In the genomic region with DNA sequence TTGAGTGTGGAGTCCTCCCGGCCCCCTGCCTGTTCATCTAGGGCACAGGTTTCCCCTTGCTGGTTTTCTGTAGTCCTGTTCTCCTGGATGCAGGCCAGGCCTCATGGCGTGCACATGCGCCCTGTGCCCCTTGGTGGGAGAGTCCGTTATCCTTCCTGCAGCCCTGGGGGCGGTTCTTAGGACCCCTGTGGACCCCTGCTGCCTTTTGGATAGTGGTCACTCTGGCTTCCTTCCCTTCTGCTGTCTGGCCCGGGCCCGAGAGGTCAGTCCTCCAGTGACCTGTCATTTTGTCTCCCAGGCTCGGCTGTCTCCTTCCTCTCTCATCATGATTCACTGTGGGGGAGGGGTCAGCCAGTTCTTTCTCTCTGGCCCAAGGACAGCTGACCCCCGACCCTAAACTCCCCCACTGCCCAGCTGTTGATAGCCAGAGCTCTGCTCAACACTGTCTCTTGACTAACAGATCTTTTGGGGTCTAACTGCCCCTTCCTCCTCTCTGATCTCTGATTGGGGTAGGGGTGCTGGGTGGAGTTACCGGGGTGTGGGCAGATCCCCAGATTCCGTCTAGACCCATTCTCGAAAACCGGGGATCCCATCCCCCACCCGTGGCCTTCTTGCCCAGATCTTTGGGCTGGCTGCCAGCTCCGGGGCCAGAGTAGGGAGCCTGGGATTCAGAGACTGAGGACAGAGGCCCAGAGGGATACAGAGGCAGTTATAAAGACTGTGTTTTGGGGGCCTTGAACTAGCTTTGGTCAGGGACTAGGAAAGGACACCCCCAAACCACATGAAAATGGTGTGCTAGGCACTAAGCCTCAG, we compare ENCODE assay signal across 12 cellular contexts. TPM values are rescaled to one million over a fixed set of nuclear protein-coding genes. Genes with fewer than 3 reads are reported as not detected.
DNase-seq lines count a peak whose midpoint lies in the region; ATAC-seq, FAIRE-seq and TF ChIP-seq lines count a peak whose summit lies in the region.
"Had no signal": no experiment of that assay in that cellular context is flagged by ENCODE, and none has a peak within 500 bp of the region (broad histone marks: within the 10 kb centered on the region; RNA-seq: fewer than 3 reads in every experiment).

No MANE protein-coding gene starts in this region.

- no peak for DNase-seq in activated CD4-positive, alpha-beta T cell treated with anti-CD3 and anti-CD28 coated beads for 36 hours
- no peak for DNase-seq in activated CD4-positive, alpha-beta T cell treated with anti-CD3 and anti-CD28 coated beads, Interleukin-2, amount 10 ng/mL, durations not matched to agents 7 days and 5 days
- DNase-seq in caudate nucleus (lab: John Stamatoyannopoulos, UW) = no peak
- peak in 1 of 3 donors; percentile 49 for DNase-seq in right lobe of liver
- DNase-seq in stomach = no peak
- DNase-seq in RCC 7860 (ENCODE audit: low spot score) = no peak
- DNase-seq in stimulated activated CD4-positive, alpha-beta T cell treated with anti-CD3 and anti-CD28 coated beads, Interleukin-12 subunit alpha, Interleukin-12 subunit beta, amount 100 ng/mL, for 4 hours = no peak
- DNase-seq: NCI-H2081 had no signal

- no peaks in the 10 kb centered on the region for H3K9me3 ChIP-seq in right lobe of liver
- no peaks in the 10 kb centered on the region for H3K9me3 ChIP-seq in stomach
- H3K9me3 ChIP-seq: A549 had no signal

- intact Hi-C loops in activated CD4-positive, alpha-beta T cell treated with anti-CD3 and anti-CD28 coated beads for 36 hours (cut with DNase I, micrococcal nuclease) = no loop called here
- intact Hi-C loops in right lobe of liver (cut with DNase I) = loop anchor here in 1 of 2 donors (5.0 kb wide), 1 partner anchor 398 kb away; no protein-coding TSS in a partner anchor
- intact Hi-C loops in stomach (cut with DNase I; ENCODE audit: low total_unique reads) = no loop called here

- no peak for FAIRE-seq in RCC 7860 (lab: Jason Lieb, UNC)
- FAIRE-seq: A549, colon, G401.6 had no signal

- TF ChIP-seq POLR2A in right lobe of liver (IDR thresholded peaks at IDR 0.05) (no peak), stomach (IDR thresholded peaks at IDR 0.05) (no peak)

- POLR2A ChIA-PET in activated CD4-positive, alpha-beta T cell treated with anti-CD3 and anti-CD28 coated beads for 36 hours (lab: Charles Lee) = interaction anchor here (0.6 kb wide), 1 partner anchor 102 kb away, joined by 3 read pairs; no protein-coding TSS in a partner anchor
- POLR2A ChIA-PET in activated CD4-positive, alpha-beta T cell treated with anti-CD3 and anti-CD28 coated beads, Interleukin-2, amount 10 ng/mL, durations not matched to agents 7 days and 5 days (lab: Charles Lee) = no interaction called here

- H3K27me3 ChIP-seq in right lobe of liver (peaks cover 0 to 6% of the 10 kb centered on the region in 2 donors), stomach (peaks cover 0 to 12% (median under 1%) of the 10 kb centered on the region in 3 donors)

- TF ChIP-seq EP300 in stomach (IDR thresholded peaks at IDR 0.05) = no peak

- 26% methylated on average over 9 of the region's 15 CpGs for WGBS in right lobe of liver (ENCODE audit: insufficient coverage, low coverage, low lambda C conversion rate, missing lambda C conversion rate)
- WGBS in stomach, 5 donors = 32 to 50% (median 44%) methylated on average over 13 to 15 of the region's 15 CpGs

- no peak for ATAC-seq in activated CD4-positive, alpha-beta T cell treated with anti-CD3 and anti-CD28 coated beads for 36 hours
- peak in 3 of 4 donors; percentile 10 to 36 (median 21) for ATAC-seq in right lobe of liver
- ATAC-seq in GM18907 (IDR thresholded peaks at IDR 0.05; ENCODE audit: unreplicated experiment) = no peak
- ATAC-seq: A549 had no signal

- peak overlapping the region; percentile 28 for H3K4me3 Mint-ChIP-seq in activated CD4-positive, alpha-beta T cell treated with anti-CD3 and anti-CD28 coated beads for 36 hours
- H3K4me3 Mint-ChIP-seq in activated CD4-positive, alpha-beta T cell treated with anti-CD3 and anti-CD28 coated beads, Interleukin-2, amount 10 ng/mL, durations not matched to agents 7 days and 5 days = no peak overlapping the region

- H3K4me1 Mint-ChIP-seq in activated CD4-positive, alpha-beta T cell treated with anti-CD3 and anti-CD28 coated beads for 36 hours = peaks cover 91% of the 10 kb centered on the region
- H3K4me1 Mint-ChIP-seq in activated CD4-positive, alpha-beta T cell treated with anti-CD3 and anti-CD28 coated beads, Interleukin-2, amount 10 ng/mL, durations not matched to agents 7 days and 5 days = peaks cover 83% of the 10 kb centered on the region

- H3K9me3 Mint-ChIP-seq in activated CD4-positive, alpha-beta T cell treated with anti-CD3 and anti-CD28 coated beads for 36 hours (ENCODE audit: low read depth) = no peaks in the 10 kb centered on the region
- H3K9me3 Mint-ChIP-seq in activated CD4-positive, alpha-beta T cell treated with anti-CD3 and anti-CD28 coated beads, Interleukin-2, amount 10 ng/mL, durations not matched to agents 7 days and 5 days = no peaks in the 10 kb centered on the region

- no peaks in the 10 kb centered on the region for H3K27me3 Mint-ChIP-seq in activated CD4-positive, alpha-beta T cell treated with anti-CD3 and anti-CD28 coated beads for 36 hours
- no peaks in the 10 kb centered on the region for H3K27me3 Mint-ChIP-seq in activated CD4-positive, alpha-beta T cell treated with anti-CD3 and anti-CD28 coated beads, Interleukin-2, amount 10 ng/mL, durations not matched to agents 7 days and 5 days

- H3K27ac ChIP-seq in caudate nucleus (ENCODE audit: low read depth, low read length) (peak overlapping the region; percentile 52), right lobe of liver (no peak overlapping the region), stomach (peak overlapping the region in 4 of 5 donors; percentile 53 to 79 (median 74))
- H3K27ac ChIP-seq: A549 had no signal

- H3K36me3 Mint-ChIP-seq in activated CD4-positive, alpha-beta T cell treated with anti-CD3 and anti-CD28 coated beads for 36 hours (ENCODE audit: low read depth) = peaks cover 99% of the 10 kb centered on the region
- peaks cover 81% of the 10 kb centered on the region for H3K36me3 Mint-ChIP-seq in activated CD4-positive, alpha-beta T cell treated with anti-CD3 and anti-CD28 coated beads, Interleukin-2, amount 10 ng/mL, durations not matched to agents 7 days and 5 days (ENCODE audit: low read depth)

- H3K36me3 ChIP-seq in right lobe of liver (no peaks in the 10 kb centered on the region), stomach (peaks cover 26 to 67% (median 58%) of the 10 kb centered on the region in 4 donors)

- CTCF ChIA-PET in activated CD4-positive, alpha-beta T cell treated with anti-CD3 and anti-CD28 coated beads for 36 hours (lab: Charles Lee) = interaction anchor here (0.6 to 8.6 kb wide), 3 partner anchors 102 to 395 kb away, joined by 5 to 109 read pairs (median 6); no protein-coding TSS in a partner anchor
- CTCF ChIA-PET in activated CD4-positive, alpha-beta T cell treated with anti-CD3 and anti-CD28 coated beads, Interleukin-2, amount 10 ng/mL, durations not matched to agents 7 days and 5 days (lab: Charles Lee) = interaction anchor here (0.7 to 5.6 kb wide), 4 partner anchors 9 to 276 kb away, joined by 3 to 47 read pairs (median 6); no protein-coding TSS in a partner anchor

- peaks cover 0 to 4% (median 0%) of the 10 kb centered on the region in 4 donors for H3K4me1 ChIP-seq in right lobe of liver
- peaks cover 10 to 91% (median 51%) of the 10 kb centered on the region in 4 donors for H3K4me1 ChIP-seq in stomach

- no peak for TF ChIP-seq CTCF in right lobe of liver (IDR thresholded peaks at IDR 0.05)
- no peak for TF ChIP-seq CTCF in stomach (IDR thresholded peaks at IDR 0.05)

- peak overlapping the region; percentile 80 for H3K27ac Mint-ChIP-seq in activated CD4-positive, alpha-beta T cell treated with anti-CD3 and anti-CD28 coated beads for 36 hours
- no peak overlapping the region for H3K27ac Mint-ChIP-seq in activated CD4-positive, alpha-beta T cell treated with anti-CD3 and anti-CD28 coated beads, Interleukin-2, amount 10 ng/mL, durations not matched to agents 7 days and 5 days

- H3K4me3 ChIP-seq in right lobe of liver (no peak overlapping the region), stomach (peak overlapping the region in 1 of 4 donors; percentile 6)
- H3K4me3 ChIP-seq: A549 had no signal

RNA-seq across cellular contexts. Expression of gene CCND2, which starts 7.0 kb away (rescaled TPM):
- total RNA-seq in activated CD4-positive, alpha-beta T cell treated with anti-CD3 and anti-CD28 coated beads for 36 hours = 100 to 1,000 TPM; 357 to 369 TPM
- total RNA-seq in activated CD4-positive, alpha-beta T cell treated with anti-CD3 and anti-CD28 coated beads, Interleukin-2, amount 10 ng/mL, durations not matched to agents 7 days and 5 days = 100 to 1,000 TPM; 290 to 332 TPM
- total RNA-seq in right lobe of liver = 1 to 10 TPM; 1.1 to 6.2 (median 1.5) TPM
- total RNA-seq in stomach = 10 to 100 TPM; 27.4 to 89.0 (median 49.1) TPM
- 1 to 10 TPM; 5.5 to 8.3 (median 7.0) TPM for polyA plus RNA-seq in stomach

RNA-seq across cellular contexts. Expression of gene TIGAR, which starts 40.5 kb away (rescaled TPM):
- total RNA-seq in activated CD4-positive, alpha-beta T cell treated with anti-CD3 and anti-CD28 coated beads for 36 hours = 1 to 10 TPM; 7.1 to 8.4 TPM
- 10 to 100 TPM; 11.0 to 14.4 TPM for total RNA-seq in activated CD4-positive, alpha-beta T cell treated with anti-CD3 and anti-CD28 coated beads, Interleukin-2, amount 10 ng/mL, durations not matched to agents 7 days and 5 days
- total RNA-seq in right lobe of liver (1 to 10 TPM; 4.0 to 9.1 (median 5.1) TPM), stomach (100 to 1,000 TPM in 1 of 5 donors, 1 to 10 TPM in 2, under 1 TPM in 1, not detected in 1; 0.45 to 149 (median 5.1) TPM)
- polyA plus RNA-seq in stomach = 1 to 10 TPM; 2.1 to 9.2 (median 5.5) TPM

Comparison
In these comparisons a context has a peak if more than half of its experiments do, and no peak if none do; other contexts are left out.
1. ATAC-seq: peak in right lobe of liver (3 of 4); none in activated CD4-positive, alpha-beta T cell treated with anti-CD3 and anti-CD28 coated beads for 36 hours (single experiment) and GM18907 (single experiment).
2. H3K27ac ChIP-seq: peak in caudate nucleus (single experiment) and stomach (4 of 5); none in right lobe of liver (0 of 3).